Comparison of ENCODE assay signal across 34 cellular contexts in the genomic region with DNA sequence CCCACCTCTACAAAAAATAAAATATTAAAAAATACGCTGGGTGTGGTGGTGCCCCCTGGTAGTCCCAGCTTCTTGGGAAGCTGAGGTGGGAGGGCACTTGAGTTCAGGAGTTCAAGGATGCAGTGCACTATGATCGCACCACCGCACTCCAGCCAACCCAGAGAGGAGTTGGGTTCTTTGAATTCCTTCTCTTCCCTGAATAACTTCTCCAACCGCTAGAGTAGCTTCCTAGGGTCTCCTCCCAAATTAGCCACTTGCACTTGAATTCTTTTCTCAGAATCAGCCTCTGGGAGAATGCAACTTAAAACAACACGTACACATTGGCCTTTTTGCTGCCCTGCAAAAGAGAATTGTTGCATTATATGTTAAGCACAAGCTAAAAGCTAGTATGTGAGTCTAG.
"Had no signal": no experiment of that assay in that cellular context is flagged by ENCODE, and none has a peak within 500 bp of the region (broad histone marks: within the 10 kb centered on the region; RNA-seq: fewer than 3 reads in every experiment).

No MANE protein-coding gene starts in this region.

- H3K27ac ChIP-seq: KMS-11 had no signal

- H3K4me3 ChIP-seq: MG63 had no signal

- H3K4me2 ChIP-seq: KMS-11 had no signal

- H3K36me3 ChIP-seq: MG63 had no signal

- H3K9ac ChIP-seq: KMS-11 had no signal

- H3K9me3 ChIP-seq: MG63 had no signal

- H3K27me3 ChIP-seq: MG63 had no signal

- DNase-seq: Karpas-422, Kasumi-1, MG63, MM.1S, MV-4-11, NCI-H1048, NCI-H1092, NCI-H1092 treated with DMSO at 0.1 percent for 48 hours, NCI-H1105, NCI-H1105 treated with DMSO at 0.1 percent for 48 hours, NCI-H1417, NCI-H1417 treated with DMSO at 0.1 percent for 48 hours, NCI-H1436, NCI-H1436 treated with DMSO at 0.1 percent for 48 hours, NCI-H146, NCI-H1694, NCI-H1694 treated with DMSO at 0.1 percent for 48 hours, NCI-H187, NCI-H187 treated with DMSO at 0.1 percent for 48 hours, NCI-H1930, NCI-H2029, NCI-H2029 treated with DMSO at 0.1 percent for 48 hours, NCI-H2081, NCI-H2081 treated with DMSO at 0.1 percent for 48 hours, NCI-H2107, NCI-H2171, NCI-H2171 treated with DMSO at 0.1 percent for 48 hours, NCI-H2227 treated with DMSO at 0.1 percent for 48 hours, NCI-H226, NCI-H345, NCI-H446, NCI-H446 treated with DMSO at 0.1 percent for 48 hours, NCI-H510A had no signal
